Comparison of ENCODE assay signal across 8 cellular contexts in genomic region chr17:77089118-77089477, GRCh38. TPM values are rescaled to one million over a fixed set of nuclear protein-coding genes. Genes with fewer than 3 reads are reported as not detected.
DNase-seq lines count a peak whose midpoint lies in the region; ATAC-seq and TF ChIP-seq lines count a peak whose summit lies in the region.

No MANE protein-coding gene starts in this region.

- peaks cover 23% of the 10 kb centered on the region for H3K36me3 ChIP-seq in CD8-positive, alpha-beta memory T cell (ENCODE audit: insufficient read depth, low read length)
- H3K36me3 ChIP-seq in OCI-LY1 (ENCODE audit: insufficient read depth, low read length) (peaks cover 52% of the 10 kb centered on the region), mesodermal cell (ENCODE audit: control insufficient read depth, insufficient read depth, low read length) (peaks cover 18% of the 10 kb centered on the region)

- H3K79me2 ChIP-seq in OCI-LY1 (ENCODE audit: insufficient read depth, low read length): peaks cover 19% of the 10 kb centered on the region

- H3K27me3 ChIP-seq in CD8-positive, alpha-beta memory T cell (ENCODE audit: insufficient read depth, low read length, poor library complexity, severe bottlenecking): peaks cover 3% of the 10 kb centered on the region
- H3K27me3 ChIP-seq in OCI-LY1 (ENCODE audit: insufficient read depth, low read length): no peaks in the 10 kb centered on the region

- H2AFZ ChIP-seq in OCI-LY1 (ENCODE audit: low read length): no peak overlapping the region

- POLR2A ChIA-PET in CD8-positive, alpha-beta memory T cell (lab: Charles Lee): interaction anchor here (0.6 to 1.6 kb wide), 4 partner anchors 40 to 869 kb away, joined by 3 to 19 read pairs (median 6); partner anchors contain the start of genes MFSD11, SEC14L1, SRSF2 and TNRC6C

- H3K9ac ChIP-seq in OCI-LY1 (ENCODE audit: low read length): peak overlapping the region; percentile 96

- H3K9me3 Mint-ChIP-seq in CD8-positive, alpha-beta memory T cell: no peaks in the 10 kb centered on the region
- H3K9me3 Mint-ChIP-seq in chondrocyte (ENCODE audit: low read depth): no peaks in the 10 kb centered on the region

- DNase-seq in CD8-positive, alpha-beta memory T cell: no peak
- DNase-seq in chondrocyte (ENCODE audit: low spot score) (no peak), foreskin melanocyte (no peak), activated gamma-delta T cell treated with Interleukin-2 at 50 U/mL for 16 hours (no peak)

- no peak for TF ChIP-seq CTCF in OCI-LY1 (IDR thresholded peaks at IDR 0.05; ENCODE audit: low read length)
- no peak for TF ChIP-seq CTCF in chondrocyte (IDR thresholded peaks at IDR 0.05)

- H4K20me1 ChIP-seq in OCI-LY1 (ENCODE audit: insufficient read depth, low read length): no peaks in the 10 kb centered on the region

- H3K9me3 ChIP-seq in CD8-positive, alpha-beta memory T cell (ENCODE audit: low read length): no peaks in the 10 kb centered on the region
- H3K9me3 ChIP-seq in OCI-LY1 (ENCODE audit: low read length) (no peaks in the 10 kb centered on the region), mesodermal cell (ENCODE audit: control insufficient read depth, low read length) (no peaks in the 10 kb centered on the region)

- peaks cover 3 to 6% of the 10 kb centered on the region in 2 donors for H3K27me3 Mint-ChIP-seq in CD8-positive, alpha-beta memory T cell
- peaks cover 3% of the 10 kb centered on the region for H3K27me3 Mint-ChIP-seq in chondrocyte (ENCODE audit: low read depth)

- ATAC-seq in HG03354 (IDR thresholded peaks at IDR 0.05; ENCODE audit: poor library complexity, severe bottlenecking, unreplicated experiment): no peak
- ATAC-seq in HG03442 (IDR thresholded peaks at IDR 0.05; ENCODE audit: unreplicated experiment): no peak

- H3K27ac Mint-ChIP-seq in CD8-positive, alpha-beta memory T cell: peak overlapping the region; percentile 94 to 99 (median 98)
- H3K27ac Mint-ChIP-seq in chondrocyte (ENCODE audit: unreplicated experiment): peak overlapping the region; percentile 93

- H3F3A ChIP-seq in OCI-LY1 (ENCODE audit: insufficient read depth, low read length): no peaks in the 10 kb centered on the region

- H3K4me1 ChIP-seq in CD8-positive, alpha-beta memory T cell (ENCODE audit: insufficient read depth, low read length): peaks cover 28% of the 10 kb centered on the region
- H3K4me1 ChIP-seq in OCI-LY1 (ENCODE audit: insufficient read depth, low read length, severe bottlenecking) (peaks cover 52% of the 10 kb centered on the region), mesodermal cell (ENCODE audit: control insufficient read depth, insufficient read depth, low read length, poor library complexity, severe bottlenecking) (peaks cover 3% of the 10 kb centered on the region)

- 41 to 51% methylated on average over 6 of the region's 6 CpGs for WGBS in mesodermal cell (ENCODE audit: insufficient coverage in 2 of 2), 2 experiments

- H3K4me2 ChIP-seq in OCI-LY1 (ENCODE audit: low read length): peak overlapping the region; percentile 63

- H3K4me1 Mint-ChIP-seq in CD8-positive, alpha-beta memory T cell: peaks cover 45 to 61% (median 57%) of the 10 kb centered on the region in 3 donors
- peaks cover 23% of the 10 kb centered on the region for H3K4me1 Mint-ChIP-seq in chondrocyte (ENCODE audit: low read depth)

- CTCF ChIA-PET in CD8-positive, alpha-beta memory T cell (lab: Charles Lee): interaction anchor here (0.6 to 5.7 kb wide), 11 partner anchors 9 to 714 kb away, joined by 3 to 41 read pairs (median 6); partner anchors contain the start of genes MGAT5B and SEC14L1

- H3K9me2 ChIP-seq in OCI-LY1 (ENCODE audit: low read depth, low read length): no peaks in the 10 kb centered on the region

- H3K4me3 ChIP-seq in CD8-positive, alpha-beta memory T cell (ENCODE audit: low read length): peak overlapping the region; percentile 80
- peak overlapping the region; percentile 83 for H3K4me3 ChIP-seq in OCI-LY1 (ENCODE audit: low read depth, low read length, poor library complexity, severe bottlenecking)
- H3K4me3 ChIP-seq in mesodermal cell (ENCODE audit: extremely low read depth, insufficient read depth, low read length, poor library complexity, severe bottlenecking): peak overlapping the region; percentile 54

- H3K36me3 Mint-ChIP-seq in CD8-positive, alpha-beta memory T cell: peaks cover 10 to 48% (median 11%) of the 10 kb centered on the region in 3 donors
- H3K36me3 Mint-ChIP-seq in chondrocyte (ENCODE audit: low read depth): peaks cover 12% of the 10 kb centered on the region

- H3K4me3 Mint-ChIP-seq in CD8-positive, alpha-beta memory T cell: peak overlapping the region; percentile 90 to 99 (median 98)
- H3K4me3 Mint-ChIP-seq in chondrocyte (ENCODE audit: unreplicated experiment): peak overlapping the region; percentile 90

- peak overlapping the region; percentile 88 for H3K27ac ChIP-seq in CD8-positive, alpha-beta memory T cell (ENCODE audit: low read depth, low read length)
- H3K27ac ChIP-seq in OCI-LY1 (ENCODE audit: low read depth, low read length, poor library complexity, severe bottlenecking): peak overlapping the region; percentile 75
- peak overlapping the region; percentile 76 for H3K27ac ChIP-seq in mesodermal cell (ENCODE audit: low read depth, low read length, severe bottlenecking)

RNA-seq across cellular contexts. Expression of gene SEC14L1, which starts 51.7 kb away (rescaled TPM):
- total RNA-seq in CD8-positive, alpha-beta memory T cell: 10 to 100 TPM; 73.3 to 75.6 TPM
- 9.5 TPM for polyA plus RNA-seq in CD8-positive, alpha-beta memory T cell
- total RNA-seq in chondrocyte: 47.1 to 60.0 TPM (median 51.8 TPM) in 3 replicates
- polyA plus RNA-seq in mesodermal cell (2013, experiment 1 of 2): 203 TPM
- 152 TPM for polyA plus RNA-seq in mesodermal cell (2013, experiment 2 of 2)
